Comparison of ENCODE assay signal across 27 cellular contexts in genomic region chr15:40721716-40722115, GRCh38. TPM values are rescaled to one million over a fixed set of nuclear protein-coding genes. Genes with fewer than 3 reads are reported as not detected.
DNase-seq lines count a peak whose midpoint lies in the region; ATAC-seq, FAIRE-seq and TF ChIP-seq lines count a peak whose summit lies in the region.
"Had no signal": no experiment of that assay in that cellular context is flagged by ENCODE, and none has a peak within 500 bp of the region (broad histone marks: within the 10 kb centered on the region; RNA-seq: fewer than 3 reads in every experiment).

No MANE protein-coding gene starts in this region.

- H2AK9ac ChIP-seq in IMR-90 (replicated peaks; ENCODE audit: low read depth, low read length, poor library complexity) = no peak overlapping the region

- H3K4ac ChIP-seq in IMR-90 (ENCODE audit: low read depth, low read length) (no peak overlapping the region), mesendoderm (ENCODE audit: low read depth, low read length) (no peak overlapping the region)

- H3K4me1 ChIP-seq in IMR-90 (ENCODE audit: control insufficient read depth, insufficient read depth, low read length) (no peaks in the 10 kb centered on the region), endothelial cell of umbilical vein (ENCODE audit: control insufficient read depth, extremely low read depth, insufficient read depth, low read length) (peaks cover 7% of the 10 kb centered on the region), mesendoderm (ENCODE audit: control insufficient read depth, low read depth, low read length) (no peaks in the 10 kb centered on the region), right cardiac atrium (ENCODE audit: control insufficient read depth, insufficient read depth, low read length) (no peaks in the 10 kb centered on the region)
- H3K4me1 ChIP-seq: A549, Caco-2, SJSA1 had no signal

- no peak overlapping the region for H3K9ac ChIP-seq in IMR-90 (ENCODE audit: low read depth, low read length)
- H3K9ac ChIP-seq in endothelial cell of umbilical vein (replicated peaks; ENCODE audit: extremely low read depth, insufficient read depth, low read length) = no peak overlapping the region
- no peak overlapping the region for H3K9ac ChIP-seq in mesendoderm (ENCODE audit: low read length)
- H3K9ac ChIP-seq: BLaER1 treated with 17β-estradiol and CSF1 and Interleukin-3, amounts not matched to agents 10 nM and 100 nM had no signal

- H3K14ac ChIP-seq in IMR-90 (replicated peaks; ENCODE audit: low read depth, low read length) = no peak overlapping the region

- H3K79me2 ChIP-seq in endothelial cell of umbilical vein (ENCODE audit: control insufficient read depth, insufficient read depth, low read length) = no peaks in the 10 kb centered on the region
- H3K79me2 ChIP-seq in mesendoderm (ENCODE audit: control insufficient read depth, insufficient read depth, low read length) = no peaks in the 10 kb centered on the region

- H2AFZ ChIP-seq in IMR-90 (replicated peaks; ENCODE audit: low read length, poor library complexity) (no peak overlapping the region), endothelial cell of umbilical vein (ENCODE audit: low read depth, low read length) (no peak overlapping the region)

- H3K27ac ChIP-seq in IMR-90 (ENCODE audit: insufficient read depth, low read length) = no peak overlapping the region
- no peak overlapping the region for H3K27ac ChIP-seq in endothelial cell of umbilical vein (ENCODE audit: insufficient read depth, low read depth, low read length)
- no peak overlapping the region for H3K27ac ChIP-seq in mesendoderm (ENCODE audit: low read depth, low read length)
- H3K27ac ChIP-seq in right cardiac atrium (ENCODE audit: low read length) = no peak overlapping the region
- H3K27ac ChIP-seq: A549; BLaER1 treated with 17β-estradiol and CSF1 and Interleukin-3, amounts not matched to agents 10 nM and 100 nM; SJSA1 had no signal

- H4K5ac ChIP-seq in IMR-90 (ENCODE audit: low read depth, low read length) (no peak overlapping the region), mesendoderm (ENCODE audit: low read length) (no peak overlapping the region)

- intact Hi-C loops in IMR-90 (cut with micrococcal nuclease) = no loop called here
- intact Hi-C loops in endothelial cell of umbilical vein (cut with micrococcal nuclease) = no loop called here
- intact Hi-C loops in right cardiac atrium (cut with DNase I) = no loop called here

- no peak overlapping the region for H3K23ac ChIP-seq in IMR-90 (ENCODE audit: low read depth, low read length)
- no peak overlapping the region for H3K23ac ChIP-seq in mesendoderm (ENCODE audit: low read length)

- H2BK15ac ChIP-seq in IMR-90 (ENCODE audit: low read depth, low read length) = no peak overlapping the region
- H2BK15ac ChIP-seq in mesendoderm (replicated peaks; ENCODE audit: low read depth) = no peak overlapping the region

- no peak for TF ChIP-seq RAD21 in IMR-90 (IDR thresholded peaks at IDR 0.05; ENCODE audit: low read length)

- H3K36me3 ChIP-seq in IMR-90 (ENCODE audit: control insufficient read depth, insufficient read depth, low read length) = 0 out of 2 replicates have a peak, but pooled peaks cover 1% of the 10 kb centered on the region
- H3K36me3 ChIP-seq in endothelial cell of umbilical vein (ENCODE audit: control insufficient read depth in 2 of 2, extremely low read depth in 1 of 2, insufficient read depth in 2 of 2, low read length in 2 of 2) = peaks cover 0 to 2% of the 10 kb centered on the region in 2 experiments
- H3K36me3 ChIP-seq in mesendoderm (ENCODE audit: control insufficient read depth, insufficient read depth, low read length) = peaks cover 2% of the 10 kb centered on the region

- no peaks in the 10 kb centered on the region for H4K20me1 ChIP-seq in IMR-90 (ENCODE audit: insufficient read depth, low read length)
- no peaks in the 10 kb centered on the region for H4K20me1 ChIP-seq in endothelial cell of umbilical vein (replicated peaks; ENCODE audit: control insufficient read depth, extremely low read depth, insufficient read depth, low read length)

- peak overlapping the region; percentile 78 for H3K27ac Mint-ChIP-seq in activated T-helper 17 cell treated with anti-CD3 and anti-CD28 coated beads, Interleukin-2, amount 50 U/mL, for 72 hours

- H3K79me1 ChIP-seq in IMR-90 (ENCODE audit: low read depth in 1 of 2, low read length in 2 of 2) (no peaks in the 10 kb centered on the region), mesendoderm (ENCODE audit: low read length) (no peaks in the 10 kb centered on the region)

- BruUV-seq in IMR-90 (replicated peaks; lab: Mats Ljungman, UMichigan) = no TSS peak
- BruUV-seq in endothelial cell of umbilical vein (replicated peaks; lab: Mats Ljungman, UMichigan) = no TSS peak

- H3K4me2 ChIP-seq in IMR-90 (ENCODE audit: low read depth, low read length) (no peak overlapping the region), endothelial cell of umbilical vein (ENCODE audit: insufficient read depth, low read length) (no peak overlapping the region), mesendoderm (ENCODE audit: low read length) (no peak overlapping the region)
- H3K4me2 ChIP-seq: A549; BLaER1 treated with 17β-estradiol and CSF1 and Interleukin-3, amounts not matched to agents 10 nM and 100 nM had no signal

- H4K8ac ChIP-seq in IMR-90 (ENCODE audit: low read depth in 2 of 2, low read length in 2 of 2) (no peak overlapping the region), mesendoderm (ENCODE audit: low read depth, low read length) (no peak overlapping the region)

- no peak overlapping the region for H3K4me3 ChIP-seq in IMR-90 (ENCODE audit: insufficient read depth, low read depth, low read length)
- no peak overlapping the region for H3K4me3 ChIP-seq in endothelial cell of umbilical vein (replicated peaks in 1 of 3; ENCODE audit: insufficient read depth in 1 of 3, low read depth in 1 of 3, low read length in 3 of 3)
- H3K4me3 ChIP-seq in mesendoderm (ENCODE audit: low read length) = no peak overlapping the region
- H3K4me3 ChIP-seq in right cardiac atrium (ENCODE audit: low read length) = no peak overlapping the region
- H3K4me3 ChIP-seq: A549; BLaER1 treated with 17β-estradiol and CSF1 and Interleukin-3, amounts not matched to agents 10 nM and 100 nM; HAP-1; K562; MG63; SJSA1 had no signal

- H3K9me3 ChIP-seq in IMR-90 (ENCODE audit: control insufficient read depth, insufficient read depth, low read length) (no peaks in the 10 kb centered on the region), endothelial cell of umbilical vein (replicated peaks; ENCODE audit: control insufficient read depth, insufficient read depth, low read length) (no peaks in the 10 kb centered on the region), right cardiac atrium (ENCODE audit: control insufficient read depth, low read length) (no peaks in the 10 kb centered on the region)
- H3K9me3 ChIP-seq: A549; BLaER1 treated with 17β-estradiol and CSF1 and Interleukin-3, amounts not matched to agents 10 nM and 100 nM; Caco-2; HAP-1; MG63; SJSA1 had no signal

- H3K36me3 Mint-ChIP-seq in activated T-helper 17 cell treated with anti-CD3 and anti-CD28 coated beads, Interleukin-2, amount 50 U/mL, for 72 hours (ENCODE audit: low read depth) = peaks cover 69% of the 10 kb centered on the region
- H3K36me3 Mint-ChIP-seq: CD4-positive, alpha-beta memory T cell had no signal

- TF ChIP-seq CTCF in IMR-90 (conservative IDR thresholded peaks at IDR 0.05; ENCODE audit: low read depth, low read length) = no peak
- no peak for TF ChIP-seq CTCF in endothelial cell of umbilical vein (IDR thresholded peaks at IDR 0.05; ENCODE audit: extremely low read depth in 1 of 2, insufficient read depth in 1 of 2, low read depth in 1 of 2, low read length in 2 of 2)

- no peaks in the 10 kb centered on the region for H3K9me3 Mint-ChIP-seq in activated T-helper 17 cell treated with anti-CD3 and anti-CD28 coated beads, Interleukin-2, amount 50 U/mL, for 72 hours
- H3K9me3 Mint-ChIP-seq: CD4-positive, alpha-beta memory T cell; HFFc6 had no signal

- no peak overlapping the region for H3K18ac ChIP-seq in IMR-90 (ENCODE audit: low read depth, low read length)
- H3K18ac ChIP-seq in mesendoderm (ENCODE audit: low read length) = no peak overlapping the region

- no peak overlapping the region for H3K56ac ChIP-seq in IMR-90 (ENCODE audit: extremely low read depth, insufficient read depth, low read length)
- H3K56ac ChIP-seq in mesendoderm (ENCODE audit: low read length) = no peak overlapping the region

- H3K4me1 Mint-ChIP-seq in activated T-helper 17 cell treated with anti-CD3 and anti-CD28 coated beads, Interleukin-2, amount 50 U/mL, for 72 hours = peaks cover 7% of the 10 kb centered on the region

- peak; percentile 40 for FAIRE-seq in endothelial cell of umbilical vein (lab: Jason Lieb, UNC)
- FAIRE-seq: A549, G401.6, K562 had no signal

- CTCF ChIA-PET in IMR-90 (lab: Yijun Ruan, JAX) (interaction anchor here (0.7 kb wide), 1 partner anchor 132 kb away, joined by 3 read pairs; no protein-coding TSS in a partner anchor), endothelial cell of umbilical vein (lab: Charles Lee) (interaction anchor here (0.9 to 1.3 kb wide), 4 partner anchors 10 to 214 kb away, joined by 3 read pairs; no protein-coding TSS in a partner anchor)

- no peak overlapping the region for H4K91ac ChIP-seq in IMR-90 (ENCODE audit: insufficient read depth, low read depth, low read length)

- TF ChIP-seq POLR2A in IMR-90 (IDR thresholded peaks at IDR 0.05; ENCODE audit: low read depth, low read length) (no peak), endothelial cell of umbilical vein (IDR thresholded peaks at IDR 0.05; ENCODE audit: low read depth, low read length) (no peak)

- dilution Hi-C loops in IMR-90 (cut with HindIII; ENCODE audit: low sequenced_read_pairs, unreplicated experiment) = no loop called here
- dilution Hi-C loops in endothelial cell of umbilical vein (cut with MboI; ENCODE audit: extremely low pct_ligation_motif_present, low sequenced_read_pairs) = no loop called here

- in situ Hi-C loops in IMR-90 (cut with MboI; ENCODE audit: low sequenced_read_pairs) = no loop called here

- H2BK5ac ChIP-seq in IMR-90 (ENCODE audit: low read depth, low read length, poor library complexity, severe bottlenecking) = no peak overlapping the region
- H2BK5ac ChIP-seq in mesendoderm (ENCODE audit: low read length) = no peak overlapping the region

- POLR2A ChIA-PET in IMR-90 (lab: Charles Lee; ENCODE audit: unreplicated experiment) = interaction anchor here (0.6 kb wide), 1 partner anchor 7 kb away, joined by 18 read pairs; no protein-coding TSS in a partner anchor
- POLR2A ChIA-PET in endothelial cell of umbilical vein (lab: Charles Lee) = interaction anchor here (0.5 kb wide), 1 partner anchor 132 kb away, joined by 3 read pairs; no protein-coding TSS in a partner anchor

- DNase-seq in IMR-90 = peak; percentile 7
- DNase-seq in endothelial cell of umbilical vein (ENCODE audit: low read depth, low spot score) = peak; percentile 62
- DNase-seq in lung microvascular endothelial cell (ENCODE audit: low read depth in 2 of 2) = peak; percentile 32 to 93
- no peak for DNase-seq in mesendoderm
- no peak for DNase-seq in right cardiac atrium
- DNase-seq: AML-193; Caco-2; CD4-positive, alpha-beta memory T cell; GOT3; HFFc6; Kasumi-1; MG63; NCI-H2029; NCI-H446 treated with DMSO at 0.1 percent for 48 hours; NCI-H526; NCI-H82; NK-92 treated with Interleukin-12 subunit alpha and Interleukin-12 subunit beta, amount 100 ng/mL, for 24 hours; PC-3; Right ventricle myocardium superior had no signal

- no CpG with 5 or more reads among the region's 1 CpG for WGBS in IMR-90 (ENCODE audit: extremely low coverage in 2 of 2, insufficient read length in 1 of 2), 2 experiments
- WGBS in mesendoderm (ENCODE audit: extremely low coverage, insufficient coverage, low lambda C conversion rate) = no CpG with 5 or more reads among the region's 1 CpG
- WGBS in right cardiac atrium = 55% methylated on average over 1 of the region's 1 CpG

- ATAC-seq in IMR-90 (ENCODE audit: low read depth) = no peak
- no peak for ATAC-seq in activated T-helper 17 cell treated with anti-CD3 and anti-CD28 coated beads, Interleukin-2, amount 50 U/mL, for 72 hours (replicated peaks)
- no peak for ATAC-seq in HG02852 (IDR thresholded peaks at IDR 0.05; ENCODE audit: unreplicated experiment)
- ATAC-seq in right cardiac atrium = no peak
- ATAC-seq: A549, K562, PC-3 had no signal

- H3K27me3 Mint-ChIP-seq in activated T-helper 17 cell treated with anti-CD3 and anti-CD28 coated beads, Interleukin-2, amount 50 U/mL, for 72 hours = no peaks in the 10 kb centered on the region
- H3K27me3 Mint-ChIP-seq: CD4-positive, alpha-beta memory T cell had no signal

- H3K27me3 ChIP-seq in IMR-90 (ENCODE audit: control insufficient read depth, insufficient read depth, low read length) (no peaks in the 10 kb centered on the region), endothelial cell of umbilical vein (ENCODE audit: control insufficient read depth in 2 of 2, insufficient read depth in 2 of 2, low read length in 2 of 2) (no peaks in the 10 kb centered on the region), mesendoderm (ENCODE audit: insufficient read depth, low read length, poor library complexity) (no peaks in the 10 kb centered on the region), right cardiac atrium (ENCODE audit: control insufficient read depth, insufficient read depth) (no peaks in the 10 kb centered on the region)
- H3K27me3 ChIP-seq: BLaER1 treated with 17β-estradiol and CSF1 and Interleukin-3, amounts not matched to agents 10 nM and 100 nM; MG63; SJSA1 had no signal

- H2BK120ac ChIP-seq in IMR-90 (ENCODE audit: low read depth, low read length) (no peak overlapping the region), mesendoderm (ENCODE audit: low read depth, low read length) (no peak overlapping the region)

- no peak overlapping the region for H2BK20ac ChIP-seq in IMR-90 (ENCODE audit: low read depth, low read length)

- H3K9me1 ChIP-seq in IMR-90 (ENCODE audit: insufficient read depth, low read length) (no peaks in the 10 kb centered on the region), endothelial cell of umbilical vein (replicated peaks; ENCODE audit: control insufficient read depth, extremely low read depth, insufficient read depth, low read length) (no peaks in the 10 kb centered on the region)

- peak overlapping the region; percentile 19 for H3K4me3 Mint-ChIP-seq in activated T-helper 17 cell treated with anti-CD3 and anti-CD28 coated beads, Interleukin-2, amount 50 U/mL, for 72 hours
- H3K4me3 Mint-ChIP-seq: CD4-positive, alpha-beta memory T cell; HFFc6 had no signal

- H2AK5ac ChIP-seq in IMR-90 (ENCODE audit: low read depth, low read length) (no peak overlapping the region), mesendoderm (ENCODE audit: low read length) (no peak overlapping the region)

RNA-seq across cellular contexts. Expression of gene RAD51, which starts 26.7 kb away (rescaled TPM):
- 7.8 and 8.4 TPM in 2 replicates for total RNA-seq in IMR-90 (2012; rRNA removed)
- 6.5 and 6.8 TPM in 2 replicates for polyA plus RNA-seq in IMR-90 (2012; rRNA removed)
- polyA plus RNA-seq in IMR-90 (2012; cell fraction: cytosol; rRNA removed) = 3.0 and 5.1 TPM in 2 replicates
- polyA plus RNA-seq in IMR-90 (2012; cell fraction: nucleus; rRNA removed; ENCODE audit: low replicate concordance) = 2.5 and 4.5 TPM in 2 replicates
- 10 to 100 TPM; 40.1 to 61.4 TPM for total RNA-seq in activated T-helper 17 cell treated with anti-CD3 and anti-CD28 coated beads, Interleukin-2, amount 50 U/mL, for 72 hours
- total RNA-seq in endothelial cell of umbilical vein = 29.7 and 30.9 TPM in 2 replicates
- 10.5 and 11.1 TPM in 2 replicates for polyA plus RNA-seq in endothelial cell of umbilical vein
- polyA plus RNA-seq in endothelial cell of umbilical vein (2011; cell fraction: cytosol; rRNA removed) = 12.7 and 16.5 TPM in 2 replicates
- polyA plus RNA-seq in endothelial cell of umbilical vein (2011; cell fraction: nucleus; rRNA removed) = 13.2 and 17.8 TPM in 2 replicates
- polyA plus RNA-seq in endothelial cell of umbilical vein (2012) = 10.5 and 14.3 TPM in 2 replicates
- polyA minus RNA-seq in endothelial cell of umbilical vein = 10.6 and 13.6 TPM in 2 replicates
- polyA minus RNA-seq in endothelial cell of umbilical vein (2011; cell fraction: cytosol; rRNA and poly(A)+ RNA removed) = 23.1 TPM
- polyA minus RNA-seq in endothelial cell of umbilical vein (2011; cell fraction: nucleus; rRNA and poly(A)+ RNA removed) = 9.6 and 11.3 TPM in 2 replicates
- 1.6 and 4.1 TPM in 2 replicates for total RNA-seq in lung microvascular endothelial cell
- polyA plus RNA-seq in mesendoderm (2013, experiment 1 of 2) = 18.9 TPM
- 18.2 TPM for polyA plus RNA-seq in mesendoderm (2013, experiment 2 of 2)
- total RNA-seq in right cardiac atrium = 1 to 10 TPM in 2 of 4 donors, under 1 TPM in 2; 0.20 to 1.4 (median 0.81) TPM
- polyA plus RNA-seq in right cardiac atrium = 0.25 TPM

RNA-seq across cellular contexts. Expression of gene RMDN3, which starts 33.3 kb away (rescaled TPM):
- total RNA-seq in IMR-90 (2012; rRNA removed) (14.7 and 17.5 TPM in 2 replicates), endothelial cell of umbilical vein (35.9 and 37.2 TPM in 2 replicates), lung microvascular endothelial cell (14.2 and 28.6 TPM in 2 replicates), right cardiac atrium (10 to 100 TPM; 15.4 to 21.0 (median 18.0) TPM)
- polyA plus RNA-seq in IMR-90 (2012; rRNA removed) (23.4 and 25.7 TPM in 2 replicates), endothelial cell of umbilical vein (17.6 and 20.1 TPM in 2 replicates), right cardiac atrium (17.6 TPM)
- polyA plus RNA-seq in IMR-90 (2012; cell fraction: cytosol; rRNA removed) = 21.7 and 28.1 TPM in 2 replicates
- 21.9 and 23.6 TPM in 2 replicates for polyA plus RNA-seq in IMR-90 (2012; cell fraction: nucleus; rRNA removed; ENCODE audit: low replicate concordance)
- 10 to 100 TPM; 18.4 to 30.9 TPM for total RNA-seq in activated T-helper 17 cell treated with anti-CD3 and anti-CD28 coated beads, Interleukin-2, amount 50 U/mL, for 72 hours
- 26.5 and 28.2 TPM in 2 replicates for polyA plus RNA-seq in endothelial cell of umbilical vein (2011; cell fraction: cytosol; rRNA removed)
- 37.1 and 37.7 TPM in 2 replicates for polyA plus RNA-seq in endothelial cell of umbilical vein (2011; cell fraction: nucleus; rRNA removed)
- 28.0 and 31.1 TPM in 2 replicates for polyA plus RNA-seq in endothelial cell of umbilical vein (2012)
- polyA minus RNA-seq in endothelial cell of umbilical vein = 20.7 and 20.9 TPM in 2 replicates
- polyA minus RNA-seq in endothelial cell of umbilical vein (2011; cell fraction: cytosol; rRNA and poly(A)+ RNA removed) = 34.8 TPM
- polyA minus RNA-seq in endothelial cell of umbilical vein (2011; cell fraction: nucleus; rRNA and poly(A)+ RNA removed) = 6.7 and 7.8 TPM in 2 replicates
- 15.9 TPM for polyA plus RNA-seq in mesendoderm (2013, experiment 1 of 2)
- polyA plus RNA-seq in mesendoderm (2013, experiment 2 of 2) = 15.9 TPM

RNA-seq across cellular contexts. Expression of gene GCHFR, which starts 42.2 kb away (rescaled TPM):
- total RNA-seq in IMR-90 (2012; rRNA removed) (1.4 and 2.3 TPM in 2 replicates), endothelial cell of umbilical vein (5.5 and 6.3 TPM in 2 replicates), lung microvascular endothelial cell (17.5 and 20.7 TPM in 2 replicates), right cardiac atrium (10 to 100 TPM in 1 of 4 donors, 1 to 10 TPM in 3; 6.1 to 11.5 (median 7.6) TPM)
- polyA plus RNA-seq in IMR-90 (2012; rRNA removed) (6.5 and 6.8 TPM in 2 replicates), endothelial cell of umbilical vein (14.2 and 17.0 TPM in 2 replicates), right cardiac atrium (14.9 TPM)
- polyA plus RNA-seq in IMR-90 (2012; cell fraction: cytosol; rRNA removed) = 2.2 and 11.4 TPM in 2 replicates
- polyA plus RNA-seq in IMR-90 (2012; cell fraction: nucleus; rRNA removed; ENCODE audit: low replicate concordance) = 1.5 and 2.5 TPM in 2 replicates
- 10 to 100 TPM; 46.1 to 50.4 TPM for total RNA-seq in activated T-helper 17 cell treated with anti-CD3 and anti-CD28 coated beads, Interleukin-2, amount 50 U/mL, for 72 hours
- polyA plus RNA-seq in endothelial cell of umbilical vein (2011; cell fraction: cytosol; rRNA removed) = 5.8 and 7.0 TPM in 2 replicates
- 1.3 and 1.7 TPM in 2 replicates for polyA plus RNA-seq in endothelial cell of umbilical vein (2011; cell fraction: nucleus; rRNA removed)
- 3.1 and 3.4 TPM in 2 replicates for polyA plus RNA-seq in endothelial cell of umbilical vein (2012)
- polyA minus RNA-seq in endothelial cell of umbilical vein = 0.64 and 1.5 TPM in 2 replicates
- 75.0 TPM for polyA minus RNA-seq in endothelial cell of umbilical vein (2011; cell fraction: cytosol; rRNA and poly(A)+ RNA removed)
- polyA minus RNA-seq in endothelial cell of umbilical vein (2011; cell fraction: nucleus; rRNA and poly(A)+ RNA removed) = 1.7 and 2.5 TPM in 2 replicates
- polyA plus RNA-seq in mesendoderm (2013, experiment 1 of 2) = 14.0 TPM
- polyA plus RNA-seq in mesendoderm (2013, experiment 2 of 2) = 13.5 TPM

RNA-seq across cellular contexts. Expression of gene C15orf62, which starts 48.1 kb away (rescaled TPM):
- total RNA-seq in IMR-90 (2012; rRNA removed) (under 0.01 TPM in 1 of 2 replicates, not detected in the other), endothelial cell of umbilical vein (0.38 and 0.44 TPM in 2 replicates), lung microvascular endothelial cell (0.22 and 0.40 TPM in 2 replicates), right cardiac atrium (under 1 TPM; 0.17 to 0.41 (median 0.31) TPM)
- polyA plus RNA-seq in IMR-90 (2012; rRNA removed) (not detected in 2 replicates), endothelial cell of umbilical vein (0.12 and 0.16 TPM in 2 replicates), right cardiac atrium (0.25 TPM)
- 0.02 and 0.16 TPM in 2 replicates for polyA plus RNA-seq in IMR-90 (2012; cell fraction: cytosol; rRNA removed)
- polyA plus RNA-seq in IMR-90 (2012; cell fraction: nucleus; rRNA removed; ENCODE audit: low replicate concordance) = 0.06 and 0.07 TPM in 2 replicates
- 1 to 10 TPM; 2.4 to 2.7 TPM for total RNA-seq in activated T-helper 17 cell treated with anti-CD3 and anti-CD28 coated beads, Interleukin-2, amount 50 U/mL, for 72 hours
- polyA plus RNA-seq in endothelial cell of umbilical vein (2011; cell fraction: cytosol; rRNA removed) = 0.08 and 0.11 TPM in 2 replicates
- 0.12 and 0.15 TPM in 2 replicates for polyA plus RNA-seq in endothelial cell of umbilical vein (2011; cell fraction: nucleus; rRNA removed)
- polyA plus RNA-seq in endothelial cell of umbilical vein (2012) = 0.55 and 0.58 TPM in 2 replicates
- polyA minus RNA-seq in endothelial cell of umbilical vein = 0.19 TPM in 1 of 2 replicates, not detected in the other
- 1.2 TPM for polyA minus RNA-seq in endothelial cell of umbilical vein (2011; cell fraction: cytosol; rRNA and poly(A)+ RNA removed)
- not detected in 2 replicates for polyA minus RNA-seq in endothelial cell of umbilical vein (2011; cell fraction: nucleus; rRNA and poly(A)+ RNA removed)
- 0.07 TPM for polyA plus RNA-seq in mesendoderm (2013, experiment 1 of 2)
- polyA plus RNA-seq in mesendoderm (2013, experiment 2 of 2) = 0.15 TPM

Comparison
In these comparisons a context has a peak if more than half of its experiments do, and no peak if none do; other contexts are left out.
1. DNase-seq: peak in IMR-90 (single experiment), endothelial cell of umbilical vein (single experiment) and lung microvascular endothelial cell (2 of 2); none in mesendoderm (single experiment) and right cardiac atrium (0 of 3).